In genomic region chr18:49168281-49168680, GRCh38 we compare ENCODE assay signal across 14 cellular contexts.
DNase-seq lines count a peak whose midpoint lies in the region; ATAC-seq and TF ChIP-seq lines count a peak whose summit lies in the region.
"Had no signal": no experiment of that assay in that cellular context is flagged by ENCODE, and none has a peak within 500 bp of the region (broad histone marks: within the 10 kb centered on the region; RNA-seq: fewer than 3 reads in every experiment).

No MANE protein-coding gene starts in this region.

- intact Hi-C loops in OCI-LY7 (cut with micrococcal nuclease; ENCODE audit: unreplicated experiment), result no loop called here

- CTCF ChIA-PET in OCI-LY7 (lab: Charles Lee; ENCODE audit: unreplicated experiment), result no interaction called here

- peak overlapping the region; percentile 45; the same call in 1 of the 2 replicates for H2AFZ ChIP-seq in OCI-LY7 (ENCODE audit: low read length)
- no peak overlapping the region for H2AFZ ChIP-seq in hepatocyte
- H2AFZ ChIP-seq: GM23338 had no signal

- peak; percentile 4 for ATAC-seq in GM21360 (IDR thresholded peaks at IDR 0.05; ENCODE audit: unreplicated experiment)
- ATAC-seq in thoracic aorta (ENCODE audit: insufficient number of reproducible peaks, low FRiP score, low read depth), result no peak
- ATAC-seq in GM18870 (IDR thresholded peaks at IDR 0.05; ENCODE audit: unreplicated experiment), result no peak
- ATAC-seq in activated CD4-positive, CD25-positive, alpha-beta regulatory T cell treated with anti-CD3 and anti-CD28 coated beads, Interleukin-2, amount 50 U/mL, for 24 hours, result no peak

- peaks cover 16% of the 10 kb centered on the region; the same call in 1 of the 2 replicates for H3K9me3 ChIP-seq in OCI-LY7 (ENCODE audit: low read length)
- H3K9me3 ChIP-seq in hepatocyte (ENCODE audit: low read depth), result no peaks in the 10 kb centered on the region
- H3K9me3 ChIP-seq in thoracic aorta, result no peaks in the 10 kb centered on the region

- peaks cover 58% of the 10 kb centered on the region for H3K4me1 ChIP-seq in OCI-LY7 (ENCODE audit: insufficient read depth, low read length, poor library complexity, severe bottlenecking)
- peaks cover 11% of the 10 kb centered on the region for H3K4me1 ChIP-seq in hepatocyte (ENCODE audit: insufficient read depth)
- H3K4me1 ChIP-seq in thoracic aorta (ENCODE audit: control insufficient read depth in 1 of 2, low read depth in 2 of 2), result peaks cover 20 to 44% of the 10 kb centered on the region in 2 donors

- peak overlapping the region; percentile 44 for H3K27ac ChIP-seq in OCI-LY7 (ENCODE audit: low read depth, low read length, poor library complexity, severe bottlenecking)
- H3K27ac ChIP-seq in hepatocyte, result peak overlapping the region; percentile 53
- peak overlapping the region; percentile 10 to 52 for H3K27ac ChIP-seq in thoracic aorta
- H3K27ac ChIP-seq: coronary artery had no signal

- peaks cover 25% of the 10 kb centered on the region for H3K36me3 ChIP-seq in OCI-LY7 (ENCODE audit: insufficient read depth, low read length)
- no peaks in the 10 kb centered on the region for H3K36me3 ChIP-seq in hepatocyte (replicated peaks; ENCODE audit: insufficient read depth, low read depth)
- no peaks in the 10 kb centered on the region for H3K36me3 ChIP-seq in thoracic aorta

- POLR2A ChIA-PET in OCI-LY7 (lab: Charles Lee), result no interaction called here

- TF ChIP-seq CTCF in OCI-LY7 (conservative IDR thresholded peaks at IDR 0.05; ENCODE audit: low read length) (no peak), hepatocyte (IDR thresholded peaks at IDR 0.05; ENCODE audit: poor library complexity) (no peak), thoracic aorta (IDR thresholded peaks at IDR 0.05) (no peak)

- no peaks in the 10 kb centered on the region for H3K79me2 ChIP-seq in OCI-LY7 (ENCODE audit: insufficient read depth, low read depth, low read length)
- H3K79me2 ChIP-seq in hepatocyte, result no peaks in the 10 kb centered on the region

- DNase-seq in OCI-LY7 (ENCODE audit: low spot score), result no peak
- no peak for DNase-seq in hepatocyte (ENCODE audit: low spot score)
- no peak for DNase-seq in thoracic aorta (ENCODE audit: low spot score)
- no peak for DNase-seq in activated T-cell treated with anti-CD3 and anti-CD28 coated beads, Interleukin-2, amount 50 U/mL, for 1 hour
- DNase-seq: COR-L47, hypothalamus, KG1, NCI-H510A had no signal

- H3K4me3 ChIP-seq in OCI-LY7 (ENCODE audit: low read depth, low read length, poor library complexity, severe bottlenecking) (no peak overlapping the region), hepatocyte (no peak overlapping the region), thoracic aorta (peak overlapping the region; percentile 17)
- H3K4me3 ChIP-seq: coronary artery, GM23338, tibial nerve had no signal

- BruUV-seq in OCI-LY7 (replicated peaks; lab: Mats Ljungman, UMichigan), result no TSS peak

- H3K27me3 ChIP-seq in hepatocyte (no peaks in the 10 kb centered on the region), thoracic aorta (replicated peaks; ENCODE audit: insufficient read depth) (no peaks in the 10 kb centered on the region)
- H3K27me3 ChIP-seq: tibial nerve had no signal

- H3K4me2 ChIP-seq in OCI-LY7 (ENCODE audit: low read length), result peak overlapping the region; percentile 73
- H3K4me2 ChIP-seq in hepatocyte, result peak overlapping the region; percentile 48
- H3K4me2 ChIP-seq: GM23338 had no signal

- 69% methylated on average over 6 of the region's 6 CpGs for WGBS in hepatocyte (ENCODE audit: low lambda C conversion rate, missing lambda C conversion rate)

- H3K9me2 ChIP-seq in OCI-LY7 (ENCODE audit: insufficient read depth, low read length) (no peaks in the 10 kb centered on the region), hepatocyte (replicated peaks; ENCODE audit: insufficient read depth) (no peaks in the 10 kb centered on the region)

- H4K20me1 ChIP-seq in OCI-LY7 (ENCODE audit: insufficient read depth, low read length) (no peaks in the 10 kb centered on the region), hepatocyte (ENCODE audit: insufficient read depth, poor library complexity, severe bottlenecking) (no peaks in the 10 kb centered on the region)
